Comparison of ENCODE assay signal across 26 cellular contexts in genomic region chr1:112247971-112248370, GRCh38.
DNase-seq lines count a peak whose midpoint lies in the region; ATAC-seq and TF ChIP-seq lines count a peak whose summit lies in the region.
"Had no signal": no experiment of that assay in that cellular context is flagged by ENCODE, and none has a peak within 500 bp of the region (broad histone marks: within the 10 kb centered on the region; RNA-seq: fewer than 3 reads in every experiment).

No MANE protein-coding gene starts in this region.

- TF ChIP-seq CTCF in right atrium auricular region (IDR thresholded peaks at IDR 0.05) (no peak), mammary epithelial cell (conservative IDR thresholded peaks at IDR 0.05 in 1 of 2, IDR thresholded peaks at IDR 0.05 in 1 of 2; ENCODE audit: extremely low read depth in 1 of 2, insufficient read depth in 1 of 2, low read depth in 1 of 2, low read length in 2 of 2) (no peak), natural killer cell (IDR thresholded peaks at IDR 0.05) (no peak)

- intact Hi-C loops in Right ventricle myocardium superior (cut with DNase I), result no loop called here
- intact Hi-C loops in left cardiac atrium (cut with DNase I), result no loop called here
- intact Hi-C loops in mammary epithelial cell (cut with micrococcal nuclease), result no loop called here
- intact Hi-C loops in natural killer cell (cut with micrococcal nuclease), result no loop called here

- dilution Hi-C loops in mammary epithelial cell (cut with HindIII; ENCODE audit: low sequenced_read_pairs), result no loop called here

- CTCF ChIA-PET in mammary epithelial cell (lab: Charles Lee; ENCODE audit: low non-redundant PET), result no interaction called here

- H3K27ac Mint-ChIP-seq in natural killer cell, result no peak overlapping the region
- H3K27ac Mint-ChIP-seq: activated naive CD4-positive, alpha-beta T cell treated with anti-CD3 and anti-CD28 coated beads, Interleukin-2, amount 10 ng/mL, durations not matched to agents 7 days and 5 days; nephron; type B pancreatic cell had no signal

- H3K4me1 ChIP-seq in right atrium auricular region (peaks cover 0 to 20% of the 10 kb centered on the region in 2 donors), mammary epithelial cell (ENCODE audit: insufficient read depth, low read length) (peaks cover 18% of the 10 kb centered on the region)
- H3K4me1 ChIP-seq: Caco-2, lower lobe of right lung, Peyer's patch had no signal

- H3K4me3 ChIP-seq in right atrium auricular region (no peak overlapping the region), mammary epithelial cell (replicated peaks in 1 of 3; ENCODE audit: insufficient read depth in 1 of 3, low read depth in 2 of 3, low read length in 3 of 3) (no peak overlapping the region)
- H3K4me3 ChIP-seq: BLaER1 treated with 17β-estradiol and CSF1 and Interleukin-3, amounts not matched to agents 10 nM and 100 nM; GM23248; lower lobe of right lung; MG63; mucosa of descending colon; Peyer's patch; SJSA1 had no signal

- no peak overlapping the region for H3K9ac ChIP-seq in mammary epithelial cell (ENCODE audit: insufficient read depth, low read length)
- H3K9ac ChIP-seq: BLaER1 treated with 17β-estradiol and CSF1 and Interleukin-3, amounts not matched to agents 10 nM and 100 nM; GM23248 had no signal

- H3K4me1 Mint-ChIP-seq in natural killer cell, result no peaks in the 10 kb centered on the region
- H3K4me1 Mint-ChIP-seq: activated naive CD4-positive, alpha-beta T cell treated with anti-CD3 and anti-CD28 coated beads, Interleukin-2, amount 10 ng/mL, durations not matched to agents 7 days and 5 days had no signal

- H3K36me3 Mint-ChIP-seq in natural killer cell, result no peaks in the 10 kb centered on the region
- H3K36me3 Mint-ChIP-seq: activated naive CD4-positive, alpha-beta T cell treated with anti-CD3 and anti-CD28 coated beads, Interleukin-2, amount 10 ng/mL, durations not matched to agents 7 days and 5 days; type B pancreatic cell had no signal

- no peaks in the 10 kb centered on the region for H4K20me1 ChIP-seq in mammary epithelial cell (ENCODE audit: insufficient read depth, low read length)
- H4K20me1 ChIP-seq: BLaER1 treated with 17β-estradiol and CSF1 and Interleukin-3, amounts not matched to agents 10 nM and 100 nM had no signal

- H3K27me3 Mint-ChIP-seq in natural killer cell (ENCODE audit: low read depth in 2 of 2), result peaks cover 11 to 16% of the 10 kb centered on the region in 2 donors

- H2AFZ ChIP-seq in mammary epithelial cell (ENCODE audit: low read depth, low read length), result no peak overlapping the region
- H2AFZ ChIP-seq: GM23248 had no signal

- BruUV-seq in mammary epithelial cell (replicated peaks; lab: Mats Ljungman, UMichigan), result no TSS peak

- H3K36me3 ChIP-seq in right atrium auricular region, result no peaks in the 10 kb centered on the region
- H3K36me3 ChIP-seq in mammary epithelial cell (ENCODE audit: insufficient read depth, low read length), result no peaks in the 10 kb centered on the region
- H3K36me3 ChIP-seq: BLaER1 treated with 17β-estradiol and CSF1 and Interleukin-3, amounts not matched to agents 10 nM and 100 nM; brain microvascular endothelial cell; lower lobe of right lung; MG63; Peyer's patch; SJSA1 had no signal

- no peaks in the 10 kb centered on the region for H3K9me3 Mint-ChIP-seq in natural killer cell
- H3K9me3 Mint-ChIP-seq: activated naive CD4-positive, alpha-beta T cell treated with anti-CD3 and anti-CD28 coated beads, Interleukin-2, amount 10 ng/mL, durations not matched to agents 7 days and 5 days; nephron; type B pancreatic cell had no signal

- ATAC-seq in Right ventricle myocardium superior (ENCODE audit: poor library complexity) (peak; percentile 62), left cardiac atrium (peak in 1 of 2 donors; percentile 27), natural killer cell (no peak), GM18909 (IDR thresholded peaks at IDR 0.05; ENCODE audit: poor library complexity, unreplicated experiment) (no peak)
- ATAC-seq in stimulated activated naive CD8-positive, alpha-beta T cell treated with anti-CD3 and anti-CD28 coated beads, Interleukin-15, Interleukin-2, amounts not matched to agents 100 U/mL and 50 U/mL, for 24 hours, result no peak
- ATAC-seq: lower lobe of right lung, mucosa of descending colon had no signal

- WGBS in mammary epithelial cell (ENCODE audit: low coverage, missing lambda C conversion rate), result 44% methylated on average over 2 of the region's 2 CpGs

- no peak overlapping the region for H3K4me3 Mint-ChIP-seq in natural killer cell
- H3K4me3 Mint-ChIP-seq: activated naive CD4-positive, alpha-beta T cell treated with anti-CD3 and anti-CD28 coated beads, Interleukin-2, amount 10 ng/mL, durations not matched to agents 7 days and 5 days; nephron; type B pancreatic cell had no signal

- in situ Hi-C loops in mammary epithelial cell (cut with MboI; ENCODE audit: low sequenced_read_pairs in 2 of 2), result no loop called here

- no peak overlapping the region for H3K4me2 ChIP-seq in mammary epithelial cell (ENCODE audit: insufficient read depth, low read depth, low read length)
- H3K4me2 ChIP-seq: BLaER1 treated with 17β-estradiol and CSF1 and Interleukin-3, amounts not matched to agents 10 nM and 100 nM had no signal

- H3K27me3 ChIP-seq in right atrium auricular region (no peaks in the 10 kb centered on the region), mammary epithelial cell (ENCODE audit: insufficient read depth, low read length) (no peaks in the 10 kb centered on the region)
- H3K27me3 ChIP-seq: BLaER1 treated with 17β-estradiol and CSF1 and Interleukin-3, amounts not matched to agents 10 nM and 100 nM; brain microvascular endothelial cell; Peyer's patch; SJSA1 had no signal

- H3K79me2 ChIP-seq in mammary epithelial cell (ENCODE audit: insufficient read depth, low read length), result no peaks in the 10 kb centered on the region

- H3K27ac ChIP-seq in right atrium auricular region (no peak overlapping the region), mammary epithelial cell (ENCODE audit: insufficient read depth, low read depth, low read length) (no peak overlapping the region)
- H3K27ac ChIP-seq: BLaER1 treated with 17β-estradiol and CSF1 and Interleukin-3, amounts not matched to agents 10 nM and 100 nM; brain microvascular endothelial cell; GM23248; lower lobe of right lung; Peyer's patch; SJSA1 had no signal

- no peaks in the 10 kb centered on the region for H3K9me3 ChIP-seq in right atrium auricular region
- no peaks in the 10 kb centered on the region for H3K9me3 ChIP-seq in mammary epithelial cell (replicated peaks; ENCODE audit: insufficient read depth, low read length)
- H3K9me3 ChIP-seq: BLaER1 treated with 17β-estradiol and CSF1 and Interleukin-3, amounts not matched to agents 10 nM and 100 nM; Caco-2; lower lobe of right lung; MG63; mucosa of descending colon; Peyer's patch; SJSA1 had no signal

- DNase-seq in Right ventricle myocardium superior (peak; percentile 70), right atrium auricular region (ENCODE audit: low spot score) (no peak), NCI-H510A treated with DMSO at 0.1 percent for 48 hours (lab: John Stamatoyannopoulos, UW) (peak; percentile 43), left cardiac atrium (peak; percentile 47), mammary epithelial cell (no peak), natural killer cell (no peak)
- no peak for DNase-seq in stimulated activated naive CD8-positive, alpha-beta T cell treated with anti-CD3 and anti-CD28 coated beads, Interleukin-15, Interleukin-2, amounts not matched to agents 100 U/mL and 50 U/mL, for 24 hours
- DNase-seq: activated CD4-positive, alpha-beta T cell treated with anti-CD3 and anti-CD28 coated beads, Interleukin-2, amount 50 U/mL, for 4 hours; activated naive CD4-positive, alpha-beta T cell treated with anti-CD3 and anti-CD28 coated beads, Interleukin-2, amount 10 ng/mL, durations not matched to agents 7 days and 5 days; brain microvascular endothelial cell; Caco-2; GM23248; islet precursor cell; KBM-7; lower lobe of right lung; MG63; NCI-H187; Peyer's patch; stimulated activated CD4-positive, alpha-beta T cell treated with anti-CD3 and anti-CD28 coated beads, Interleukin-2, amount 100 ng/mL, for 24 hours; T-helper 1 cell had no signal

Comparison
In these comparisons a context has a peak if more than half of its experiments do, and no peak if none do; other contexts are left out.
1. DNase-seq: peak in Right ventricle myocardium superior (single experiment), NCI-H510A treated with DMSO at 0.1 percent for 48 hours (single experiment) and left cardiac atrium (single experiment); none in right atrium auricular region (single experiment), mammary epithelial cell (single experiment), stimulated activated naive CD8-positive, alpha-beta T cell treated with anti-CD3 and anti-CD28 coated beads, Interleukin-15, Interleukin-2, amounts not matched to agents 100 U/mL and 50 U/mL, for 24 hours (single experiment) and natural killer cell (single experiment).